In the genomic region with DNA sequence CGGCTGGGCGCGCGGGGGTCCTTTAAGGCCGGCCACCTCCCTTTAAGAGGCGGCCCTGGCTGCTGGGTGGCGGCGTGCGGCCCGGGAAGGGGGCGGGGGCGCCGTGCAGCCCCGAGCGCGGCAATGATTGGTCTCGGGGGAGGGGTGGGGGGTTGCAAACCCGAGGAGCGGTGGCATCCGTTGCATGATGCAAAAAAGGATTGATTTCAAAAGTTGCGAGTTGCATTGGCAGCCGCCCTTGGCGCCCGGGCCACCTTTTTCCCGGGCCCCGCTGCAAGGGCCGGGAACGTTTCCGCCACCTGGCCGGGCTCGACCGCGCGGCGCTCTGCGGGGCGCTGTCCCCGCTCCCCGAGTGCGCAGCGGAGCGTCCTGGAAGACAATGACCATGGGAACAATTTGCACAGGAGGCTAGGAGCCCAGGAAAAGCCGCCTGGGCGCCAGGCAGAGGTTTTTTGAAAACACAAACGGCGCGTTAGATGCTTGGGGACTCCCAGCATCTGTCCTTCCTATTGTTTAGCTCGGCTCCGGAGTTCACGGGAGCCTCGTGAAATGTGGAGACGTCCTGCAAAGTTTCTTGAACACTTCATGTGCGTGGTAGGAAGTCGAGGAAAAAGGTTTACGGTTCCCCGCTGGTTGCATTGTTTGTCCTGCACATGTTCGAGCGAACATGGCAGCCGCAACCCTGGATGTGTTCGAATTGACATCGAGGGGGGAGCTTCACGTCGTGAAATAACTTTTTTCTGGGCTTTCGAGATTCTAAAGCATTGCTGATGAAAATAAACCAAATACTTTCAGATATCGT, we compare ENCODE assay signal across 8 cellular contexts. TPM values are rescaled to one million over a fixed set of nuclear protein-coding genes. Genes with fewer than 3 reads are reported as not detected.
DNase-seq lines count a peak whose midpoint lies in the region; ATAC-seq and TF ChIP-seq lines count a peak whose summit lies in the region.

Gene SEPHS1 (minus strand): TSS at position 78 of the 802 bp plus-strand sequence. CDS start 3,343 bp downstream, outside the sequence.

- H3K36me3 ChIP-seq in suprapubic skin, result no peaks in the 10 kb centered on the region

- H3K4me1 Mint-ChIP-seq in activated naive CD4-positive, alpha-beta T cell treated with anti-CD3 and anti-CD28 coated beads for 36 hours (ENCODE audit: low read depth), result peaks cover 57% of the 10 kb centered on the region

- TF ChIP-seq CTCF in suprapubic skin (IDR thresholded peaks at IDR 0.05), result no peak

- peak within 1 kb of the TSS; percentile 94 for H3K27ac Mint-ChIP-seq in activated naive CD4-positive, alpha-beta T cell treated with anti-CD3 and anti-CD28 coated beads for 36 hours

- TF ChIP-seq EP300 in Ishikawa (IDR thresholded peaks at IDR 0.05; ENCODE audit: borderline replicate concordance), result peak; percentile 12; the same call in 1 of the 2 replicates
- TF ChIP-seq EP300 in suprapubic skin (IDR thresholded peaks at IDR 0.05), result no peak

- no peaks in the 10 kb centered on the region for H3K9me3 ChIP-seq in suprapubic skin

- no peaks in the 10 kb centered on the region for H3K27me3 Mint-ChIP-seq in activated naive CD4-positive, alpha-beta T cell treated with anti-CD3 and anti-CD28 coated beads for 36 hours (ENCODE audit: low read depth)

- under 1% methylated on average over 34 of the region's 65 CpGs for WGBS in suprapubic skin

- peak; percentile 50 for ATAC-seq in GM21515 (IDR thresholded peaks at IDR 0.05; ENCODE audit: unreplicated experiment)

- no peak for TF ChIP-seq RAD21 in Ishikawa (IDR thresholded peaks at IDR 0.05; ENCODE audit: low read depth)

- peaks cover 43% of the 10 kb centered on the region for H3K4me1 ChIP-seq in suprapubic skin

- no peaks in the 10 kb centered on the region for H3K9me3 Mint-ChIP-seq in activated naive CD4-positive, alpha-beta T cell treated with anti-CD3 and anti-CD28 coated beads for 36 hours

- CTCF ChIA-PET in activated naive CD4-positive, alpha-beta T cell treated with anti-CD3 and anti-CD28 coated beads for 36 hours (lab: Charles Lee), result no interaction called here

- H3K4me3 Mint-ChIP-seq in activated naive CD4-positive, alpha-beta T cell treated with anti-CD3 and anti-CD28 coated beads for 36 hours, result peak within 1 kb of the TSS; percentile 88

- peaks cover 10% of the 10 kb centered on the region for H3K36me3 Mint-ChIP-seq in activated naive CD4-positive, alpha-beta T cell treated with anti-CD3 and anti-CD28 coated beads for 36 hours (ENCODE audit: low read depth)

- peaks cover 11% of the 10 kb centered on the region for H3K27me3 ChIP-seq in suprapubic skin

- peak within 1 kb of the TSS; percentile 98 for H3K27ac ChIP-seq in suprapubic skin

- intact Hi-C loops in activated naive CD4-positive, alpha-beta T cell treated with anti-CD3 and anti-CD28 coated beads for 36 hours (cut with micrococcal nuclease), result loop anchor here (1.0 to 5.0 kb wide), 8 partner anchors 46 to 1604 kb away; partner anchors contain the start of genes DCLRE1C, MCM10, PRPF18 and SUV39H2

- peak within 1 kb of the TSS; percentile 72 for H3K4me3 ChIP-seq in suprapubic skin

- no peak for TF ChIP-seq POLR2A in suprapubic skin (IDR thresholded peaks at IDR 0.05)

- DNase-seq in DMS53 treated with DMSO at 0.1 percent for 48 hours (lab: John Stamatoyannopoulos, UW; ENCODE audit: unreplicated experiment) (peak; percentile 61), SK-N-DZ (ENCODE audit: low spot score) (peak; percentile 82), germinal center (ENCODE audit: low spot score) (peak; percentile 80), nucleus accumbens (lab: John Stamatoyannopoulos, UW) (peak in 53 of 56 donors; percentile 10 to 85 (median 57)), suprapubic skin (ENCODE audit: low spot score in 2 of 2) (peak; percentile 83 to 87)
- DNase-seq in activated naive CD4-positive, alpha-beta T cell treated with anti-CD3 and anti-CD28 coated beads for 36 hours, result peak; percentile 91

TF ChIP-seq in Ishikawa, 13 proteins besides CTCF, POLR2A, EP300 and RAD21:
- TF ChIP-seq TEAD4 (IDR thresholded peaks at IDR 0.05), result no peak
- no peak; the same call in 1 of the 2 replicates for TF ChIP-seq EGR1 (IDR thresholded peaks at IDR 0.05)
- TF ChIP-seq YY1 (IDR thresholded peaks at IDR 0.05; ENCODE audit: low read depth), result no peak
- no peak for TF ChIP-seq USF1 (IDR thresholded peaks at IDR 0.05)
- peak; percentile 79; the same call in 1 of the 2 replicates for TF ChIP-seq ZBTB7A (IDR thresholded peaks at IDR 0.05; ENCODE audit: low read depth)
- TF ChIP-seq CEBPB (IDR thresholded peaks at IDR 0.05), result peak; percentile 49; the same call in 1 of the 2 replicates
- peak; percentile 54 for TF ChIP-seq REST (IDR thresholded peaks at IDR 0.05; ENCODE audit: low read depth)
- peak; percentile 68 for TF ChIP-seq TCF12 (IDR thresholded peaks at IDR 0.05; ENCODE audit: low read depth)
- TF ChIP-seq CREB1 (IDR thresholded peaks at IDR 0.05; ENCODE audit: low read depth), result 0 out of 2 replicates have a peak, but pooled peaks have one; percentile 14
- peak; percentile 61 for TF ChIP-seq MAX (IDR thresholded peaks at IDR 0.05)
- TF ChIP-seq FOXM1 (IDR thresholded peaks at IDR 0.05; ENCODE audit: borderline replicate concordance, low read depth), result peak; percentile 88
- peak; percentile 44; the same call in 1 of the 2 replicates for TF ChIP-seq NFIC (IDR thresholded peaks at IDR 0.05)
- peak; percentile 61 for TF ChIP-seq TAF1 (IDR thresholded peaks at IDR 0.05; ENCODE audit: low read depth)

RNA-seq across cellular contexts. Expression of gene SEPHS1, which starts in this region (rescaled TPM):
- polyA plus RNA-seq in SK-N-DZ (2014; cell fraction: cytosol; rRNA removed), result 87.8 and 101 TPM in 2 replicates
- 47.1 and 62.9 TPM in 2 replicates for polyA plus RNA-seq in SK-N-DZ (2014; cell fraction: nucleus; rRNA removed)
- total RNA-seq in activated naive CD4-positive, alpha-beta T cell treated with anti-CD3 and anti-CD28 coated beads for 36 hours, result 10 to 100 TPM; 75.6 to 79.6 TPM
- total RNA-seq in suprapubic skin, result 10 to 100 TPM; 23.1 to 31.6 (median 25.4) TPM

Comparison
In these comparisons a context has a peak if more than half of its experiments do, and no peak if none do; other contexts are left out.
1. Peak in every context shown above with its lines: DNase-seq, ATAC-seq, H3K4me3 ChIP-seq and H3K27ac ChIP-seq.